Comparison of ENCODE assay signal across 8 cellular contexts in genomic region chr7:835491-836401, GRCh38. TPM values are rescaled to one million over a fixed set of nuclear protein-coding genes. Genes with fewer than 3 reads are reported as not detected.
DNase-seq lines count a peak whose midpoint lies in the region; ATAC-seq and TF ChIP-seq lines count a peak whose summit lies in the region.

No MANE protein-coding gene starts in this region.

- H3K9me3 Mint-ChIP-seq in progenitor cell of endocrine pancreas (ENCODE audit: low read depth): no peaks in the 10 kb centered on the region

- DNase-seq in GM12865 (ENCODE audit: low read depth) (peak; percentile 60), NCI-H524 treated with DMSO at 0.1 percent for 48 hours (lab: John Stamatoyannopoulos, UW) (peak; percentile 79), epithelial cell of prostate (ENCODE audit: low read depth, low spot score) (peak; percentile 60), progenitor cell of endocrine pancreas (ENCODE audit: low spot score, unreplicated experiment) (no peak), hepatic stellate cell (ENCODE audit: low spot score) (no peak), GM19238 (ENCODE audit: insufficient read length, low spot score) (no peak)

- H3K27ac ChIP-seq in epithelial cell of prostate: peak overlapping the region; percentile 96

- H3K27me3 Mint-ChIP-seq in progenitor cell of endocrine pancreas: no peaks in the 10 kb centered on the region

- peaks cover 13% of the 10 kb centered on the region for H3K4me1 Mint-ChIP-seq in progenitor cell of endocrine pancreas (ENCODE audit: low read depth)

- peaks cover 17% of the 10 kb centered on the region for H3K36me3 Mint-ChIP-seq in progenitor cell of endocrine pancreas (ENCODE audit: insufficient read depth)

- H3K4me3 Mint-ChIP-seq in progenitor cell of endocrine pancreas (ENCODE audit: low read depth): no peak overlapping the region

- H3K4me3 ChIP-seq in GM12865 (ENCODE audit: low read depth, low read length): peak overlapping the region; percentile 13; the same call in 1 of the 2 replicates

- no peak for ATAC-seq in GM21528 (IDR thresholded peaks at IDR 0.05; ENCODE audit: low FRiP score, unreplicated experiment)
- no peak for ATAC-seq in HG03520 (IDR thresholded peaks at IDR 0.05; ENCODE audit: unreplicated experiment)

- TF ChIP-seq CTCF in GM12865 (IDR thresholded peaks at IDR 0.05; ENCODE audit: insufficient read depth, low read depth, low read length, missing control alignments) (no peak), progenitor cell of endocrine pancreas (IDR thresholded peaks at IDR 0.05; ENCODE audit: unreplicated experiment) (no peak)

- H3K27ac Mint-ChIP-seq in progenitor cell of endocrine pancreas: peak overlapping the region; percentile 14

RNA-seq across cellular contexts. Expression of gene SUN1, which starts 3.5 kb away (rescaled TPM):
- total RNA-seq in progenitor cell of endocrine pancreas: 152 and 157 TPM in 2 replicates

RNA-seq across cellular contexts. Expression of gene GET4, which starts 40.6 kb away (rescaled TPM):
- 58.2 and 58.7 TPM in 2 replicates for total RNA-seq in progenitor cell of endocrine pancreas

Comparison
In these comparisons a context has a peak if more than half of its experiments do, and no peak if none do; other contexts are left out.
1. DNase-seq: peak in GM12865 (single experiment), NCI-H524 treated with DMSO at 0.1 percent for 48 hours (single experiment) and epithelial cell of prostate (single experiment); none in progenitor cell of endocrine pancreas (single experiment), hepatic stellate cell (single experiment) and GM19238 (single experiment).